In genomic region chr15:88476635-88477038, GRCh38 we compare ENCODE assay signal across 8 cellular contexts. TPM values are rescaled to one million over a fixed set of nuclear protein-coding genes. Genes with fewer than 3 reads are reported as not detected.
DNase-seq lines count a peak whose midpoint lies in the region; ATAC-seq, FAIRE-seq and TF ChIP-seq lines count a peak whose summit lies in the region.

No MANE protein-coding gene starts in this region.

- H3K36me3 Mint-ChIP-seq in WTC11 (peaks cover 19% of the 10 kb centered on the region), glutamatergic neuron (ENCODE audit: unreplicated experiment) (no peaks in the 10 kb centered on the region)

- H3K4me1 Mint-ChIP-seq in WTC11 (peaks cover 3% of the 10 kb centered on the region; the same call in 1 of the 2 replicates), glutamatergic neuron (ENCODE audit: low read depth, unreplicated experiment) (peaks cover 14% of the 10 kb centered on the region)

- POLR2A ChIA-PET in WTC11 (lab: Charles Lee), result no interaction called here

- TF ChIP-seq CTCF in WTC11 (IDR thresholded peaks at IDR 0.05) (no peak), glutamatergic neuron (IDR thresholded peaks at IDR 0.05; ENCODE audit: partially characterized antibody, unreplicated experiment) (peak; percentile 73), retinal pigment epithelial cell (conservative IDR thresholded peaks at IDR 0.05; ENCODE audit: low read depth, low read length) (peak; percentile 62)

- CTCF ChIA-PET in WTC11 (lab: Charles Lee), result interaction anchor here (1.0 to 3.4 kb wide), 5 partner anchors 9 to 162 kb away, joined by 3 to 18 read pairs (median 6); partner anchors contain the start of genes ISG20, MRPL46 and MRPS11

- ATAC-seq in WTC11 (peak; percentile 85), GM21717 (IDR thresholded peaks at IDR 0.05; ENCODE audit: unreplicated experiment) (no peak)

- H3K27ac Mint-ChIP-seq in WTC11 (no peak overlapping the region), glutamatergic neuron (ENCODE audit: unreplicated experiment) (peak overlapping the region; percentile 80)

- TF ChIP-seq POLR2A in GM12891 (IDR thresholded peaks at IDR 0.05; ENCODE audit: low read depth, low read length), result no peak

- no peak overlapping the region for H3K4me3 Mint-ChIP-seq in WTC11
- no peak overlapping the region for H3K4me3 Mint-ChIP-seq in glutamatergic neuron (ENCODE audit: unreplicated experiment)

- no peaks in the 10 kb centered on the region for H3K27me3 Mint-ChIP-seq in WTC11 (ENCODE audit: low read depth)
- no peaks in the 10 kb centered on the region for H3K27me3 Mint-ChIP-seq in glutamatergic neuron (ENCODE audit: unreplicated experiment)

- peak; percentile 13 for FAIRE-seq in GM12891 (lab: Jason Lieb, UNC)

- H3K9me3 Mint-ChIP-seq in WTC11, result no peaks in the 10 kb centered on the region
- no peaks in the 10 kb centered on the region for H3K9me3 Mint-ChIP-seq in glutamatergic neuron (ENCODE audit: unreplicated experiment)

- no peak overlapping the region for H3K4me3 ChIP-seq in retinal pigment epithelial cell (ENCODE audit: low read length)

- DNase-seq in AML-193 (lab: John Stamatoyannopoulos, UW), result peak; percentile 23 to 42
- no peak for DNase-seq in GM12891 (ENCODE audit: insufficient read length, low spot score)
- DNase-seq in NCI-H1092 treated with DMSO at 0.1 percent for 48 hours (lab: John Stamatoyannopoulos, UW), result peak; percentile 55
- peak; percentile 38 for DNase-seq in WTC11 (ENCODE audit: low spot score)
- DNase-seq in glutamatergic neuron, result peak; percentile 63
- DNase-seq in retinal pigment epithelial cell (ENCODE audit: low read depth), result no peak
- no peak for DNase-seq in stimulated activated CD4-positive, alpha-beta T cell treated with anti-CD3 and anti-CD28 coated beads, Interleukin-4, amount 100 ng/mL, for 1 hour

TF ChIP-seq in GM12891, 5 proteins besides CTCF, POLR2A, EP300 and RAD21:
- TF ChIP-seq SPI1 (IDR thresholded peaks at IDR 0.05; ENCODE audit: low read depth, low read length), result no peak
TF ChIP-seq in GM12891: peak in this region for 0.

TF ChIP-seq in WTC11, 78 proteins besides CTCF, POLR2A, EP300 and RAD21:
- no peak for TF ChIP-seq FOXJ3 (CRISPR knock-in tag; IDR thresholded peaks at IDR 0.05; ENCODE audit: borderline replicate concordance)
- peak; percentile 69; the same call in 1 of the 2 replicates for TF ChIP-seq USF1 (CRISPR knock-in tag; IDR thresholded peaks at IDR 0.05)
- TF ChIP-seq ARID4B (CRISPR knock-in tag; IDR thresholded peaks at IDR 0.05; ENCODE audit: borderline replicate concordance), result no peak
- no peak for TF ChIP-seq E2F4 (CRISPR knock-in tag; IDR thresholded peaks at IDR 0.05; ENCODE audit: borderline replicate concordance, low read depth)
- no peak for TF ChIP-seq TP53 (CRISPR knock-in tag; IDR thresholded peaks at IDR 0.05)
- no peak for TF ChIP-seq ZNF671 (CRISPR knock-in tag; IDR thresholded peaks at IDR 0.05)
- TF ChIP-seq SOX15 (CRISPR knock-in tag; IDR thresholded peaks at IDR 0.05), result no peak
- TF ChIP-seq RORB (CRISPR knock-in tag; IDR thresholded peaks at IDR 0.05), result no peak
- TF ChIP-seq, protein P1, sequence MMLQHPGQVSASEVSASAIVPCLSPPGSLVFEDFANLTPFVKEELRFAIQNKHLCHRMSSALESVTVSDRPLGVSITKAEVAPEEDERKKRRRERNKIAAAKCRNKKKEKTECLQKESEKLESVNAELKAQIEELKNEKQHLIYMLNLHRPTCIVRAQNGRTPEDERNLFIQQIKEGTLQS (CRISPR knock-in tag; conservative IDR thresholded peaks at IDR 0.05), result no peak
- no peak for TF ChIP-seq SP1 (CRISPR knock-in tag; conservative IDR thresholded peaks at IDR 0.05)
- no peak for TF ChIP-seq ZNF423 (CRISPR knock-in tag; IDR thresholded peaks at IDR 0.05)
- TF ChIP-seq USF2 (CRISPR knock-in tag; IDR thresholded peaks at IDR 0.05), result peak; percentile 73

RNA-seq across cellular contexts. Expression of gene MRPS11, which starts 9.1 kb away (rescaled TPM):
- polyA plus RNA-seq in GM12891 (2012; ENCODE audit: low read depth, missing spikeins), result 63.3 TPM
- total RNA-seq in WTC11 (2021), result 43.5 to 49.1 TPM (median 45.9 TPM) in 3 replicates
- total RNA-seq in glutamatergic neuron (ENCODE audit: unreplicated experiment), result 58.9 TPM

RNA-seq across cellular contexts. Expression of gene MRPL46, which starts 9.4 kb away (rescaled TPM):
- 35.6 TPM for polyA plus RNA-seq in GM12891 (2012; ENCODE audit: low read depth, missing spikeins)
- total RNA-seq in WTC11 (2021) (23.2 to 26.8 TPM (median 24.3 TPM) in 3 replicates), glutamatergic neuron (ENCODE audit: unreplicated experiment) (19.3 TPM)

Comparison
In these comparisons a context has a peak if more than half of its experiments do, and no peak if none do; other contexts are left out.
1. DNase-seq: peak in AML-193 (2 of 2), NCI-H1092 treated with DMSO at 0.1 percent for 48 hours (single experiment), WTC11 (single experiment) and glutamatergic neuron (single experiment); none in GM12891 (single experiment), retinal pigment epithelial cell (single experiment) and stimulated activated CD4-positive, alpha-beta T cell treated with anti-CD3 and anti-CD28 coated beads, Interleukin-4, amount 100 ng/mL, for 1 hour (single experiment).